1 cellular context compared by ENCODE assay signal in genomic region chr20:47964174-47964573, GRCh38.
TF ChIP-seq lines count a peak whose summit lies in the region.

No MANE protein-coding gene starts in this region.

TF ChIP-seq in HEK293, 187 proteins besides CTCF, POLR2A, EP300 and RAD21 (continued from another document):
- TF ChIP-seq, protein P1, sequence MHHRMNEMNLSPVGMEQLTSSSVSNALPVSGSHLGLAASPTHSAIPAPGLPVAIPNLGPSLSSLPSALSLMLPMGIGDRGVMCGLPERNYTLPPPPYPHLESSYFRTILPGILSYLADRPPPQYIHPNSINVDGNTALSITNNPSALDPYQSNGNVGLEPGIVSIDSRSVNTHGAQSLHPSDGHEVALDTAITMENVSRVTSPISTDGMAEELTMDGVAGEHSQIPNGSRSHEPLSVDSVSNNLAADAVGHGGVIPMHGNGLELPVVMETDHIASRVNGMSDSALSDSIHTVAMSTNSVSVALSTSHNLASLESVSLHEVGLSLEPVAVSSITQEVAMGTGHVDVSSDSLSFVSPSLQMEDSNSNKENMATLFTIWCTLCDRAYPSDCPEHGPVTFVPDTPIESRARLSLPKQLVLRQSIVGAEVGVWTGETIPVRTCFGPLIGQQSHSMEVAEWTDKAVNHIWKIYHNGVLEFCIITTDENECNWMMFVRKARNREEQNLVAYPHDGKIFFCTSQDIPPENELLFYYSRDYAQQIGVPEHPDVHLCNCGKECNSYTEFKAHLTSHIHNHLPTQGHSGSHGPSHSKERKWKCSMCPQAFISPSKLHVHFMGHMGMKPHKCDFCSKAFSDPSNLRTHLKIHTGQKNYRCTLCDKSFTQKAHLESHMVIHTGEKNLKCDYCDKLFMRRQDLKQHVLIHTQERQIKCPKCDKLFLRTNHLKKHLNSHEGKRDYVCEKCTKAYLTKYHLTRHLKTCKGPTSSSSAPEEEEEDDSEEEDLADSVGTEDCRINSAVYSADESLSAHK (tag by site-specific recombination; IDR thresholded peaks at IDR 0.05) = 0 out of 2 replicates have a peak, but pooled peaks have one; percentile 48
- TF ChIP-seq SP2 (tag by site-specific recombination; IDR thresholded peaks at IDR 0.05) (no peak), ZIC2 (tag by site-specific recombination; IDR thresholded peaks at IDR 0.05) (peak; percentile 93), ZSCAN30 (tag by site-specific recombination; IDR thresholded peaks at IDR 0.05) (peak; percentile 68; the same call in 1 of the 2 replicates), IKZF3 (tag by site-specific recombination; IDR thresholded peaks at IDR 0.05) (peak; percentile 80), YY1 (tag by site-specific recombination; IDR thresholded peaks at IDR 0.05) (0 out of 2 replicates have a peak, but pooled peaks have one; percentile 12)
- TF ChIP-seq, protein P2, sequence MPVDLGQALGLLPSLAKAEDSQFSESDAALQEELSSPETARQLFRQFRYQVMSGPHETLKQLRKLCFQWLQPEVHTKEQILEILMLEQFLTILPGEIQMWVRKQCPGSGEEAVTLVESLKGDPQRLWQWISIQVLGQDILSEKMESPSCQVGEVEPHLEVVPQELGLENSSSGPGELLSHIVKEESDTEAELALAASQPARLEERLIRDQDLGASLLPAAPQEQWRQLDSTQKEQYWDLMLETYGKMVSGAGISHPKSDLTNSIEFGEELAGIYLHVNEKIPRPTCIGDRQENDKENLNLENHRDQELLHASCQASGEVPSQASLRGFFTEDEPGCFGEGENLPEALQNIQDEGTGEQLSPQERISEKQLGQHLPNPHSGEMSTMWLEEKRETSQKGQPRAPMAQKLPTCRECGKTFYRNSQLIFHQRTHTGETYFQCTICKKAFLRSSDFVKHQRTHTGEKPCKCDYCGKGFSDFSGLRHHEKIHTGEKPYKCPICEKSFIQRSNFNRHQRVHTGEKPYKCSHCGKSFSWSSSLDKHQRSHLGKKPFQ (tag by site-specific recombination; IDR thresholded peaks at IDR 0.05) = peak; percentile 65; the same call in 1 of the 2 replicates
